ENCODE assay signal across 16 cellular contexts in genomic region chr10:120607710-120608703, GRCh38.
DNase-seq lines count a peak whose midpoint lies in the region; ATAC-seq and TF ChIP-seq lines count a peak whose summit lies in the region.
"Had no signal": no experiment of that assay in that cellular context is flagged by ENCODE, and none has a peak within 500 bp of the region (broad histone marks: within the 10 kb centered on the region; RNA-seq: fewer than 3 reads in every experiment).

No MANE protein-coding gene starts in this region.

- TF ChIP-seq CTCF in esophagus muscularis mucosa (IDR thresholded peaks at IDR 0.05), result no peak
- no peak for TF ChIP-seq CTCF in Calu3 (IDR thresholded peaks at IDR 0.05; ENCODE audit: unreplicated experiment)

- peaks cover 17% of the 10 kb centered on the region for H3K27me3 Mint-ChIP-seq in Calu3 (ENCODE audit: unreplicated experiment)

- H3K9me3 Mint-ChIP-seq in Calu3 (ENCODE audit: low read depth, unreplicated experiment), result no peaks in the 10 kb centered on the region

- intact Hi-C loops in esophagus muscularis mucosa (cut with DNase I), result no loop called here
- intact Hi-C loops in Calu3 (cut with micrococcal nuclease; ENCODE audit: unreplicated experiment), result loop anchor here (10.0 kb wide), 1 partner anchor 183 kb away; no protein-coding TSS in a partner anchor

- WGBS in esophagus muscularis mucosa, result 84% methylated on average over 5 of the region's 5 CpGs

- ATAC-seq in GM18511 (IDR thresholded peaks at IDR 0.05; ENCODE audit: unreplicated experiment) (peak; percentile 57), GM21619 (IDR thresholded peaks at IDR 0.05; ENCODE audit: unreplicated experiment) (peak; percentile 43), HG03442 (IDR thresholded peaks at IDR 0.05; ENCODE audit: unreplicated experiment) (peak; percentile 29)
- ATAC-seq: activated CD8-positive, alpha-beta T cell treated with anti-CD3 and anti-CD28 coated beads, Interleukin-2, amount 10 ng/mL, durations not matched to agents 7 days and 5 days had no signal

- H3K9me3 ChIP-seq in esophagus muscularis mucosa, result peaks cover 0 to 3% (median 0%) of the 10 kb centered on the region in 4 donors
- H3K9me3 ChIP-seq: suprapubic skin had no signal

- CTCF ChIA-PET in Calu3 (lab: Charles Lee), result no interaction called here

- H3K4me1 ChIP-seq in esophagus muscularis mucosa, result no peaks in the 10 kb centered on the region
- H3K4me1 ChIP-seq: suprapubic skin had no signal

- no peak overlapping the region for H3K4me3 ChIP-seq in esophagus muscularis mucosa
- H3K4me3 ChIP-seq: suprapubic skin had no signal

- H3K27ac Mint-ChIP-seq in Calu3 (ENCODE audit: unreplicated experiment), result no peak overlapping the region
- H3K27ac Mint-ChIP-seq: activated CD8-positive, alpha-beta T cell treated with anti-CD3 and anti-CD28 coated beads, Interleukin-2, amount 10 ng/mL, durations not matched to agents 7 days and 5 days had no signal

- no peaks in the 10 kb centered on the region for H3K27me3 ChIP-seq in esophagus muscularis mucosa
- H3K27me3 ChIP-seq: suprapubic skin had no signal

- BruUV-seq in Calu3 (replicated peaks; lab: Mats Ljungman, UMichigan), result no TSS peak

- H3K4me1 Mint-ChIP-seq in Calu3 (ENCODE audit: low read depth, unreplicated experiment), result no peaks in the 10 kb centered on the region

- no peak for TF ChIP-seq EP300 in esophagus muscularis mucosa (IDR thresholded peaks at IDR 0.05)

- no peak overlapping the region for H3K4me3 Mint-ChIP-seq in Calu3 (ENCODE audit: low read depth, unreplicated experiment)
- H3K4me3 Mint-ChIP-seq: activated CD8-positive, alpha-beta T cell treated with anti-CD3 and anti-CD28 coated beads, Interleukin-2, amount 10 ng/mL, durations not matched to agents 7 days and 5 days had no signal

- no peaks in the 10 kb centered on the region for H3K36me3 Mint-ChIP-seq in Calu3 (ENCODE audit: insufficient read depth, unreplicated experiment)
- H3K36me3 Mint-ChIP-seq: CD4-positive, CD25-positive, alpha-beta regulatory T cell had no signal

- no peak overlapping the region for H3K27ac ChIP-seq in esophagus muscularis mucosa (replicated peaks in 1 of 4)
- H3K27ac ChIP-seq: epithelial cell of prostate, suprapubic skin had no signal

- DNase-seq in esophagus muscularis mucosa (ENCODE audit: extremely low spot score) (peak; percentile 72), NCI-H1417 (lab: John Stamatoyannopoulos, UW) (no peak), germinal center (ENCODE audit: low spot score) (no peak), Calu3 (no peak), T-helper 9 cell (no peak)
- DNase-seq: activated CD8-positive, alpha-beta T cell treated with anti-CD3 and anti-CD28 coated beads, Interleukin-2, amount 10 ng/mL, durations not matched to agents 7 days and 5 days; kidney; NCI-H748 treated with DMSO at 0.1 percent for 48 hours; nucleus accumbens; stimulated activated CD4-positive, alpha-beta T cell treated with anti-CD3 and anti-CD28 coated beads, Interleukin-2, amount 100 ng/mL, for 48 hours had no signal

- H3K36me3 ChIP-seq in esophagus muscularis mucosa, result no peaks in the 10 kb centered on the region
- H3K36me3 ChIP-seq: suprapubic skin had no signal

- TF ChIP-seq POLR2A in esophagus muscularis mucosa (IDR thresholded peaks at IDR 0.05; ENCODE audit: low read depth), result no peak
